Comparison of ENCODE assay signal across 16 cellular contexts in the genomic region with DNA sequence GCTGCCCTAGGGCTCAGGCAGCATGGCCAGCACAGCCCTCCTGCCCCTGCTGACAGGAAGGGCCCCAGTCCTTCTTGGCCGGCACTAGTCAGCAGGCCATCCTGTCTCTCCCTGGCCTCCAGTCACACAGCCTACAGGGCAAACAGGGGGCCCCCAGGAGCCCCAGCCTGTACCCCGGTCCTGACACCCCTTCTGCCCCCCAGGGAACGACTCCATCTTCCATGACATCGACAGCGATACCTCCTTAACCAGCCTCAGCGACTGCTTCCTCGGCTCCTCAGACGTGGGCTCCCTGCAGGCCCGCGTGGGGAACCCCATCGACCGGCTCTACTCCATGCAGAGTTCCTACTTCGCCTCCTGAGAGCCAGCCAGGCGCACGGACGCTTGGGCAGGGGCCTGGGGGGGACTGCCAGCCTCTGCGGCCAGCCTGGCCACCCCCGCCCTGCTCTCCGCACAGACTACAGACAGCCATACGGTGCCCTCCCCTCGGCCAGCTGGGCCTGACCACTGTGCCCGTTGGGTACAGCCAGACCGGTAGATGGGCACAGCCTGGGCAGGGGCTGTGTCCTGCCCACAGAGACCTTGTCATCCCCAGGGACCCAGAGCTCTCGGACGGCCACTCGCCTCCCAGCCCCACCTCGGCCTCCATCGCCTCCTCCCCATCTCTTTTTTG.
"Had no signal": no experiment of that assay in that cellular context is flagged by ENCODE, and none has a peak within 500 bp of the region (broad histone marks: within the 10 kb centered on the region; RNA-seq: fewer than 3 reads in every experiment).

No MANE protein-coding gene starts in this region.

- H3K9me3 ChIP-seq: body of pancreas, gastrocnemius medialis, heart left ventricle, transverse colon had no signal

- H3K36me3 Mint-ChIP-seq: activated naive CD8-positive, alpha-beta T cell; naive B cell had no signal

- H3K27ac ChIP-seq: body of pancreas, epithelial cell of prostate, gastrocnemius medialis, heart left ventricle, transverse colon had no signal

- H3K4me3 ChIP-seq: body of pancreas, gastrocnemius medialis, heart left ventricle, transverse colon had no signal

- DNase-seq: activated CD4-positive, alpha-beta T cell treated with anti-CD3 and anti-CD28 coated beads, Interleukin-2, amount 10 ng/mL, durations not matched to agents 24 days and 14 days; activated CD8-positive, alpha-beta T cell treated with anti-CD3 and anti-CD28 coated beads, Interleukin-2, amount 10 ng/mL, durations not matched to agents 7 days and 5 days; activated gamma-delta T cell treated with Interleukin-2 at 50 U/mL for 16 hours; amniotic stem cell; caudate nucleus; cortex of kidney; effector memory CD4-positive, alpha-beta T cell; gastrocnemius medialis; naive B cell; stimulated activated naive CD8-positive, alpha-beta T cell treated with anti-CD3 and anti-CD28 coated beads, Interleukin-15, Interleukin-2, amounts not matched to agents 100 U/mL and 50 U/mL, for 24 hours; transverse colon had no signal

- H3K4me1 Mint-ChIP-seq: activated CD4-positive, alpha-beta T cell treated with anti-CD3 and anti-CD28 coated beads, Interleukin-2, amount 10 ng/mL, durations not matched to agents 24 days and 14 days had no signal

- H3K27me3 ChIP-seq: body of pancreas, gastrocnemius medialis had no signal

- H3K9me3 Mint-ChIP-seq: activated CD4-positive, alpha-beta T cell treated with anti-CD3 and anti-CD28 coated beads, Interleukin-2, amount 10 ng/mL, durations not matched to agents 24 days and 14 days had no signal

- ATAC-seq: activated CD8-positive, alpha-beta T cell treated with anti-CD3 and anti-CD28 coated beads, Interleukin-2, amount 10 ng/mL, durations not matched to agents 7 days and 5 days; body of pancreas; gastrocnemius medialis; heart left ventricle; left colon; stimulated activated naive CD8-positive, alpha-beta T cell treated with anti-CD3 and anti-CD28 coated beads, Interleukin-15, Interleukin-2, amounts not matched to agents 100 U/mL and 50 U/mL, for 24 hours had no signal

- H3K4me1 ChIP-seq: body of pancreas, gastrocnemius medialis, heart left ventricle, transverse colon had no signal

- H3K36me3 ChIP-seq: gastrocnemius medialis, heart left ventricle, transverse colon had no signal

- H3K4me3 Mint-ChIP-seq: activated CD4-positive, alpha-beta T cell treated with anti-CD3 and anti-CD28 coated beads, Interleukin-2, amount 10 ng/mL, durations not matched to agents 24 days and 14 days; activated CD8-positive, alpha-beta T cell treated with anti-CD3 and anti-CD28 coated beads, Interleukin-2, amount 10 ng/mL, durations not matched to agents 7 days and 5 days; activated naive CD8-positive, alpha-beta T cell; naive B cell had no signal

- H3K27ac Mint-ChIP-seq: activated CD4-positive, alpha-beta T cell treated with anti-CD3 and anti-CD28 coated beads, Interleukin-2, amount 10 ng/mL, durations not matched to agents 24 days and 14 days; activated CD8-positive, alpha-beta T cell treated with anti-CD3 and anti-CD28 coated beads, Interleukin-2, amount 10 ng/mL, durations not matched to agents 7 days and 5 days; activated naive CD8-positive, alpha-beta T cell had no signal
